Comparison of ENCODE assay signal across 8 cellular contexts in genomic region chr15:43775411-43775965, GRCh38. TPM values are rescaled to one million over a fixed set of nuclear protein-coding genes. Genes with fewer than 3 reads are reported as not detected.
A peak's percentile ranks its signal among the peaks of the same experiment; 100 is the strongest.
DNase-seq lines count a peak whose midpoint lies in the region; ATAC-seq and TF ChIP-seq lines count a peak whose summit lies in the region.

No MANE protein-coding gene starts in this region.

- H2BK12ac ChIP-seq in mesenchymal stem cell (ENCODE audit: low read length in 2 of 2) = no peak overlapping the region

- H3K79me1 ChIP-seq in mesenchymal stem cell (replicated peaks; ENCODE audit: low read length, poor library complexity, severe bottlenecking) = peaks cover 2% of the 10 kb centered on the region

- no peak overlapping the region for H4K8ac ChIP-seq in mesenchymal stem cell (ENCODE audit: low read length)

- peaks cover 17 to 40% of the 10 kb centered on the region in 2 experiments for H3K36me3 ChIP-seq in mesenchymal stem cell (ENCODE audit: control insufficient read depth in 1 of 2, insufficient read depth in 2 of 2, low read depth in 1 of 2, low read length in 2 of 2)

- DNase-seq in AG09309 (ENCODE audit: low read depth) (no peak), NCI-H69 (lab: John Stamatoyannopoulos, UW) (peak; percentile 93), cerebellar cortex (ENCODE audit: low spot score) (peak; percentile 80), mesenchymal stem cell (peak; percentile 58)

- ATAC-seq in GM18867 (IDR thresholded peaks at IDR 0.05; ENCODE audit: unreplicated experiment) = no peak
- ATAC-seq in GM19328 (IDR thresholded peaks at IDR 0.05; ENCODE audit: unreplicated experiment) = no peak
- no peak for ATAC-seq in GM21825 (IDR thresholded peaks at IDR 0.05; ENCODE audit: unreplicated experiment)

- H2BK5ac ChIP-seq in mesenchymal stem cell (ENCODE audit: low read depth, low read length, poor library complexity, severe bottlenecking) = no peak overlapping the region

- H3K4me3 ChIP-seq in AG09309 (ENCODE audit: control insufficient read depth, low read depth, low read length) (no peak overlapping the region), mesenchymal stem cell (ENCODE audit: insufficient read depth in 1 of 2, low read depth in 1 of 2, low read length in 2 of 2) (no peak overlapping the region)

- no peak overlapping the region for H3K4me2 ChIP-seq in mesenchymal stem cell (ENCODE audit: low read length, poor library complexity, severe bottlenecking)

- H3K9me3 ChIP-seq in mesenchymal stem cell (ENCODE audit: control insufficient read depth, low read length) = no peaks in the 10 kb centered on the region

- no peak overlapping the region for H3K9ac ChIP-seq in mesenchymal stem cell (ENCODE audit: low read length)

- peaks cover 14% of the 10 kb centered on the region for H3K4me1 ChIP-seq in mesenchymal stem cell (ENCODE audit: control insufficient read depth, insufficient read depth, low read depth, low read length)

- H3K23ac ChIP-seq in mesenchymal stem cell (ENCODE audit: low read length in 2 of 2) = no peak overlapping the region

- H2BK15ac ChIP-seq in mesenchymal stem cell (ENCODE audit: low read depth, poor library complexity, severe bottlenecking) = no peak overlapping the region

- no peak overlapping the region for H3K14ac ChIP-seq in mesenchymal stem cell (ENCODE audit: low read length in 2 of 2)

- H4K91ac ChIP-seq in mesenchymal stem cell (ENCODE audit: low read length) = no peak overlapping the region

- H3K18ac ChIP-seq in mesenchymal stem cell (ENCODE audit: low read depth in 1 of 2, low read length in 2 of 2) = no peak overlapping the region

- peak; percentile 43 for TF ChIP-seq CTCF in AG09309 (IDR thresholded peaks at IDR 0.05; ENCODE audit: control insufficient read depth, insufficient read depth, low read depth, low read length, missing control alignments)

- H3K27me3 ChIP-seq in mesenchymal stem cell (ENCODE audit: control insufficient read depth in 1 of 2, insufficient read depth in 1 of 2, low read length in 2 of 2) = no peaks in the 10 kb centered on the region

- H2BK120ac ChIP-seq in mesenchymal stem cell (ENCODE audit: low read depth, low read length) = no peak overlapping the region

- H2AFZ ChIP-seq in mesenchymal stem cell (ENCODE audit: low read depth, low read length) = no peak overlapping the region

- H3K27ac ChIP-seq in mesenchymal stem cell (ENCODE audit: low read length, poor library complexity, severe bottlenecking) = no peak overlapping the region

- no peak overlapping the region for H3K4ac ChIP-seq in mesenchymal stem cell (ENCODE audit: low read depth in 1 of 2, low read length in 2 of 2)

- H2AK5ac ChIP-seq in mesenchymal stem cell (ENCODE audit: low read length, severe bottlenecking) = no peak overlapping the region

- peak; percentile 32 for TF ChIP-seq POLR2A in GM19193 (IDR thresholded peaks at IDR 0.05; ENCODE audit: extremely low read depth, insufficient read depth, insufficient read length)

- WGBS in mesenchymal stem cell = 100% methylated on average over 1 of the region's 1 CpG

RNA-seq across cellular contexts. Expression of gene ELL3, which starts 1.3 kb away (rescaled TPM):
- polyA plus RNA-seq in mesenchymal stem cell (2013, experiment 1 of 2) = 1.5 TPM
- polyA plus RNA-seq in mesenchymal stem cell (2013, experiment 2 of 2) = 1.5 TPM

RNA-seq across cellular contexts. Expression of gene SERF2, which starts 16.6 kb away (rescaled TPM):
- 2,625 TPM for polyA plus RNA-seq in mesenchymal stem cell (2013, experiment 1 of 2)
- 2,565 TPM for polyA plus RNA-seq in mesenchymal stem cell (2013, experiment 2 of 2)

RNA-seq across cellular contexts. Expression of gene SERINC4, which starts 24.5 kb away (rescaled TPM):
- not detected for polyA plus RNA-seq in mesenchymal stem cell (2013, experiment 1 of 2)
- polyA plus RNA-seq in mesenchymal stem cell (2013, experiment 2 of 2) = not detected

RNA-seq across cellular contexts. Expression of gene HYPK, which starts 24.9 kb away (rescaled TPM):
- 135 TPM for polyA plus RNA-seq in mesenchymal stem cell (2013, experiment 1 of 2)
- 134 TPM for polyA plus RNA-seq in mesenchymal stem cell (2013, experiment 2 of 2)

RNA-seq across cellular contexts. Expression of gene PDIA3, which starts 29.2 kb away (rescaled TPM):
- polyA plus RNA-seq in mesenchymal stem cell (2013, experiment 1 of 2) = 591 TPM
- 598 TPM for polyA plus RNA-seq in mesenchymal stem cell (2013, experiment 2 of 2)
